Comparison of ENCODE assay signal across 12 cellular contexts in the genomic region with DNA sequence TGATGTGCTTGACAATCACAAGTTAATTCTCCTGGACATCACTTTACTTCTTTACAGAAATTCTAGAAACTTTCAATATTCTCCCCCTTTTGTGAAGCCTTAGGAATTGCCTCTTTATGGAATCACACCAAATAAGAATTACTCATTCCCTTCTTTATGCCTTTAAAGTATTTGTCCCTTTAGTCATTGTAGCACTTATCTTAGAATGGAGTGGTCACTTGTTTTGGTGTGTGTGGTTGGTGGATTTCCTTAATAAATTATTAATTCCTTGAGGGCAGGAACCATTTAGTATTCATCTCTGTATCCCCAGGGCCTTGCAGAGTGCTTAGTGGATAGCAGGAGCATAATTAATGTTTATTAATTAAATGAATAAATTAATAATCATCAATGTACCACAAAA.
"Had no signal": no experiment of that assay in that cellular context is flagged by ENCODE, and none has a peak within 500 bp of the region (broad histone marks: within the 10 kb centered on the region; RNA-seq: fewer than 3 reads in every experiment).

No MANE protein-coding gene starts in this region.

- DNase-seq: activated CD4-positive, alpha-beta T cell treated with anti-CD3 and anti-CD28 coated beads for 36 hours; activated CD4-positive, alpha-beta T cell treated with anti-CD3 and anti-CD28 coated beads, Interleukin-2, amount 50 U/mL, for 48 hours; activated T-cell treated with anti-CD3 and anti-CD28 coated beads for 4 hours; body of pancreas; dermis blood vessel endothelial cell; effector memory CD4-positive, alpha-beta T cell; immature natural killer cell; stimulated activated CD8-positive, alpha-beta memory T cell treated with anti-CD3 and anti-CD28 coated beads, Interleukin-4, amount 100 ng/mL, for 48 hours; stimulated activated naive CD4-positive, alpha-beta T cell treated with Interleukin-2 at 50 U/mL for 16 hours; T-helper 2 cell; thyroid gland had no signal

- ATAC-seq: activated CD4-positive, alpha-beta T cell treated with anti-CD3 and anti-CD28 coated beads for 36 hours; body of pancreas; natural killer cell treated with Interleukin-12 subunit alpha and Interleukin-12 subunit beta and Interleukin-15 and Interleukin-18, amount 100 ng/mL, for 72 hours had no signal
